In genomic region chr6:156890627-156891300, GRCh38 we compare ENCODE assay signal across 22 cellular contexts.
DNase-seq lines count a peak whose midpoint lies in the region; ATAC-seq, FAIRE-seq and TF ChIP-seq lines count a peak whose summit lies in the region.
"Had no signal": no experiment of that assay in that cellular context is flagged by ENCODE, and none has a peak within 500 bp of the region (broad histone marks: within the 10 kb centered on the region; RNA-seq: fewer than 3 reads in every experiment).

No MANE protein-coding gene starts in this region.

- H3K27me3 ChIP-seq in HepG2 (ENCODE audit: control insufficient read depth in 1 of 2, insufficient read depth in 2 of 2, low read length in 2 of 2): no peaks in the 10 kb centered on the region
- H3K27me3 ChIP-seq in right lobe of liver: no peaks in the 10 kb centered on the region
- H3K27me3 ChIP-seq in uterus: no peaks in the 10 kb centered on the region
- no peaks in the 10 kb centered on the region for H3K27me3 ChIP-seq in Peyer's patch
- H3K27me3 ChIP-seq: brain microvascular endothelial cell, heart right ventricle had no signal

- in situ Hi-C loops in HepG2 (cut with HindIII; ENCODE audit: extremely low pct_ligation_motif_present, low pct_unique_long_range_greater_than_20kb): loop anchor here (25.0 kb wide), 1 partner anchor 328 kb away; no protein-coding TSS in a partner anchor

- no TSS peak for BruUV-seq in HepG2 (replicated peaks; lab: Mats Ljungman, UMichigan)

- H3K9me3 ChIP-seq in HepG2 (ENCODE audit: low read length) (no peaks in the 10 kb centered on the region), right lobe of liver (no peaks in the 10 kb centered on the region), uterus (no peaks in the 10 kb centered on the region), Peyer's patch (no peaks in the 10 kb centered on the region)
- H3K9me3 ChIP-seq: heart right ventricle had no signal

- H3K27ac ChIP-seq in HepG2 (ENCODE audit: extremely low read length, insufficient read depth, low read length) (no peak overlapping the region), right lobe of liver (no peak overlapping the region), VCaP (0 out of 2 replicates have a peak overlapping the region, but pooled peaks have one; percentile 19), uterus (peak overlapping the region; percentile 23 to 41), Peyer's patch (no peak overlapping the region)
- H3K27ac ChIP-seq: brain microvascular endothelial cell had no signal

- H2AFZ ChIP-seq in HepG2 (ENCODE audit: low read length): no peak overlapping the region

- intact Hi-C loops in HepG2 (cut with micrococcal nuclease; ENCODE audit: unreplicated experiment): no loop called here
- intact Hi-C loops in right lobe of liver (cut with DNase I): no loop called here
- intact Hi-C loops in uterus (cut with DNase I; ENCODE audit: low total_unique reads): no loop called here

- CTCF ChIA-PET in HepG2 (lab: Yijun Ruan, JAX; ENCODE audit: low intra/inter-chr PET ratio, low total read pairs): no interaction called here

- TF ChIP-seq RAD21 in HepG2 (CRISPR knock-in tag; IDR thresholded peaks at IDR 0.05): no peak

- H3K4me3 ChIP-seq in HepG2 (replicated peaks in 1 of 3; ENCODE audit: insufficient read depth in 1 of 3, low read depth in 2 of 3, low read length in 3 of 3) (no peak overlapping the region), right lobe of liver (no peak overlapping the region), fibroblast of villous mesenchyme (ENCODE audit: low read depth, low read length) (no peak overlapping the region), uterus (no peak overlapping the region), Peyer's patch (no peak overlapping the region)
- H3K4me3 ChIP-seq: GM12878, heart right ventricle had no signal

- FAIRE-seq in HepG2 (lab: Jason Lieb, UNC) (no peak), GM12892 (lab: Jason Lieb, UNC) (no peak)
- FAIRE-seq: GM12878 had no signal

- H3K36me3 ChIP-seq in HepG2 (replicated peaks in 1 of 2; ENCODE audit: control insufficient read depth in 1 of 2, insufficient read depth in 2 of 2, low read length in 2 of 2): no peaks in the 10 kb centered on the region
- no peaks in the 10 kb centered on the region for H3K36me3 ChIP-seq in right lobe of liver
- no peaks in the 10 kb centered on the region for H3K36me3 ChIP-seq in uterus
- H3K36me3 ChIP-seq in Peyer's patch: no peaks in the 10 kb centered on the region
- H3K36me3 ChIP-seq: brain microvascular endothelial cell, heart right ventricle had no signal

- 94% methylated on average over 2 of the region's 2 CpGs for WGBS in HepG2 (ENCODE audit: low lambda C conversion rate)
- 15% methylated on average over 2 of the region's 2 CpGs for WGBS in right lobe of liver (ENCODE audit: insufficient coverage, low coverage, low lambda C conversion rate, missing lambda C conversion rate)

- TF ChIP-seq EP300 in HepG2 (IDR thresholded peaks at IDR 0.05; ENCODE audit: low read depth in 2 of 2, low read length in 2 of 2): no peak
- no peak for TF ChIP-seq EP300 in HepG2 (CRISPR knock-in tag; IDR thresholded peaks at IDR 0.05; ENCODE audit: borderline replicate concordance)

- no peak for DNase-seq in HepG2 (ENCODE audit: low spot score)
- no peak for DNase-seq in right lobe of liver
- DNase-seq in fibroblast of villous mesenchyme (ENCODE audit: low read depth): peak; percentile 77
- no peak for DNase-seq in uterus
- DNase-seq in DMS153 treated with DMSO at 0.1 percent for 48 hours (lab: John Stamatoyannopoulos, UW; ENCODE audit: unreplicated experiment): no peak
- DNase-seq in GM12892 (ENCODE audit: insufficient read length): no peak
- DNase-seq in Peyer's patch: no peak
- DNase-seq: activated CD4-positive, alpha-beta memory T cell treated with anti-CD3 and anti-CD28 coated beads, Interleukin-2, amount 10 ng/mL, durations not matched to agents 7 days and 5 days; activated naive CD4-positive, alpha-beta T cell treated with anti-CD3 and anti-CD28 coated beads, Interleukin-2, amount 50 U/mL, for 16 hours; activated T-cell treated with anti-CD3 and anti-CD28 coated beads, Interleukin-2, amount 50 U/mL, for 24 hours; brain microvascular endothelial cell; dermis blood vessel endothelial cell; heart right ventricle; mesendoderm; NCI-H1694 treated with DMSO at 0.1 percent for 48 hours; NCI-H446 treated with DMSO at 0.1 percent for 48 hours; Right ventricle myocardium superior; stimulated activated CD4-positive, alpha-beta T cell treated with anti-CD3 and anti-CD28 coated beads, Interleukin-15, amount 100 ng/mL, for 24 hours; stimulated activated naive CD4-positive, alpha-beta T cell treated with Interleukin-2 at 50 U/mL for 16 hours; T-cell had no signal

- no peak overlapping the region for H3K9ac ChIP-seq in HepG2 (ENCODE audit: insufficient read depth, low read depth, low read length)

- TF ChIP-seq POLR2A in HepG2 (IDR thresholded peaks at IDR 0.05; ENCODE audit: insufficient read depth in 1 of 2, low read depth in 2 of 2, low read length in 2 of 2) (no peak), right lobe of liver (IDR thresholded peaks at IDR 0.05) (no peak), uterus (IDR thresholded peaks at IDR 0.05) (no peak), GM12892 (IDR thresholded peaks at IDR 0.05; ENCODE audit: low read depth, low read length) (no peak), Peyer's patch (IDR thresholded peaks at IDR 0.05) (no peak)

- peaks cover 3% of the 10 kb centered on the region; the same call in 1 of the 2 replicates for H4K20me1 ChIP-seq in HepG2 (ENCODE audit: insufficient read depth, low read length)

- H3K4me2 ChIP-seq in HepG2 (ENCODE audit: low read depth, low read length): no peak overlapping the region

- H3K4me1 ChIP-seq in HepG2 (ENCODE audit: insufficient read depth, low read length) (no peaks in the 10 kb centered on the region), right lobe of liver (peaks cover 0 to 27% (median 0%) of the 10 kb centered on the region in 4 donors), uterus (peaks cover 0 to 8% of the 10 kb centered on the region in 2 donors), Peyer's patch (no peaks in the 10 kb centered on the region)

- POLR2A ChIA-PET in HepG2 (lab: Yijun Ruan, JAX): no interaction called here

- TF ChIP-seq CTCF in HepG2 (CRISPR knock-in tag; IDR thresholded peaks at IDR 0.05): no peak
- no peak for TF ChIP-seq CTCF in right lobe of liver (IDR thresholded peaks at IDR 0.05)
- TF ChIP-seq CTCF in VCaP (conservative IDR thresholded peaks at IDR 0.05): no peak
- no peak for TF ChIP-seq CTCF in fibroblast of villous mesenchyme (IDR thresholded peaks at IDR 0.05; ENCODE audit: insufficient read depth, low read depth, low read length)
- TF ChIP-seq CTCF in uterus (IDR thresholded peaks at IDR 0.05): no peak
- no peak for TF ChIP-seq CTCF in Peyer's patch (IDR thresholded peaks at IDR 0.05)

- H3K79me2 ChIP-seq in HepG2 (ENCODE audit: insufficient read depth, low read length): peaks cover 62% of the 10 kb centered on the region

- no peak; the same call in 2 of the 3 replicates for ATAC-seq in HepG2
- no peak for ATAC-seq in right lobe of liver
- ATAC-seq: GM12878, heart right ventricle, T-cell had no signal

TF ChIP-seq in HepG2, 621 proteins besides CTCF, POLR2A, EP300 and RAD21:
- 0 out of 2 replicates have a peak, but pooled peaks have one; percentile 31 for TF ChIP-seq ZKSCAN8 (CRISPR knock-in tag; IDR thresholded peaks at IDR 0.05; ENCODE audit: borderline replicate concordance)
- TF ChIP-seq CBX5 (CRISPR knock-in tag; IDR thresholded peaks at IDR 0.05; ENCODE audit: borderline replicate concordance): no peak
TF ChIP-seq in HepG2: peak in this region for 1.

Comparison
In these comparisons a context has a peak if more than half of its experiments do, and no peak if none do; other contexts are left out.
1. H3K27ac ChIP-seq: peak in VCaP (single experiment) and uterus (2 of 2); none in HepG2 (single experiment), right lobe of liver (0 of 3) and Peyer's patch (0 of 4).